8 cellular contexts compared by ENCODE assay signal in genomic region chr13:30744056-30744684, GRCh38. TPM values are rescaled to one million over a fixed set of nuclear protein-coding genes. Genes with fewer than 3 reads are reported as not detected.
DNase-seq lines count a peak whose midpoint lies in the region; ATAC-seq lines count a peak whose summit lies in the region.

No MANE protein-coding gene starts in this region.

- H3K4me3 ChIP-seq in SJSA1 (no peak overlapping the region), mesodermal cell (ENCODE audit: extremely low read depth, insufficient read depth, low read length, poor library complexity, severe bottlenecking) (no peak overlapping the region)

- no peaks in the 10 kb centered on the region for H3K27me3 Mint-ChIP-seq in stimulated activated memory B cell treated with anti-CD40 and anti-IgM and Interleukin-4, amounts not matched to agents 10 μg/mL and 1 μg/mL and 100 μg/mL, for 72 hours

- ATAC-seq in GM19035 (IDR thresholded peaks at IDR 0.05; ENCODE audit: unreplicated experiment) (peak; percentile 97), HG03095 (IDR thresholded peaks at IDR 0.05; ENCODE audit: unreplicated experiment) (peak; percentile 96)
- ATAC-seq in activated naive CD4-positive, alpha-beta T cell treated with anti-CD3 and anti-CD28 coated beads, Interleukin-2, amount 50 U/mL, for 72 hours = peak; percentile 84 to 89
- ATAC-seq in stimulated activated memory B cell treated with anti-CD40 and anti-IgM and Interleukin-4, amounts not matched to agents 10 μg/mL and 1 μg/mL and 100 μg/mL, for 72 hours = peak; percentile 98

- H3K9me3 ChIP-seq in SJSA1 (replicated peaks) (no peaks in the 10 kb centered on the region), mesodermal cell (ENCODE audit: control insufficient read depth, low read length) (no peaks in the 10 kb centered on the region)

- no peaks in the 10 kb centered on the region for H3K27me3 ChIP-seq in SJSA1 (replicated peaks)

- H3K36me3 ChIP-seq in SJSA1 = no peaks in the 10 kb centered on the region
- no peaks in the 10 kb centered on the region for H3K36me3 ChIP-seq in mesodermal cell (ENCODE audit: control insufficient read depth, insufficient read depth, low read length)

- H3K27ac Mint-ChIP-seq in activated naive CD4-positive, alpha-beta T cell treated with anti-CD3 and anti-CD28 coated beads, Interleukin-2, amount 50 U/mL, for 72 hours = peak overlapping the region in 1 of 2 donors; percentile 52
- peak overlapping the region; percentile 74 for H3K27ac Mint-ChIP-seq in stimulated activated memory B cell treated with anti-CD40 and anti-IgM and Interleukin-4, amounts not matched to agents 10 μg/mL and 1 μg/mL and 100 μg/mL, for 72 hours

- peak overlapping the region; percentile 24 for H3K4me3 Mint-ChIP-seq in stimulated activated memory B cell treated with anti-CD40 and anti-IgM and Interleukin-4, amounts not matched to agents 10 μg/mL and 1 μg/mL and 100 μg/mL, for 72 hours

- H3K36me3 Mint-ChIP-seq in activated naive CD4-positive, alpha-beta T cell treated with anti-CD3 and anti-CD28 coated beads, Interleukin-2, amount 50 U/mL, for 72 hours = peaks cover 22 to 31% of the 10 kb centered on the region in 2 donors
- H3K36me3 Mint-ChIP-seq in stimulated activated memory B cell treated with anti-CD40 and anti-IgM and Interleukin-4, amounts not matched to agents 10 μg/mL and 1 μg/mL and 100 μg/mL, for 72 hours = peaks cover 18% of the 10 kb centered on the region

- H3K4me1 ChIP-seq in SJSA1 (replicated peaks) (peaks cover 47% of the 10 kb centered on the region), mesodermal cell (ENCODE audit: control insufficient read depth, insufficient read depth, low read length, poor library complexity, severe bottlenecking) (peaks cover 48% of the 10 kb centered on the region)

- 79 to 95% methylated on average over 3 to 4 of the region's 7 CpGs for WGBS in mesodermal cell (ENCODE audit: insufficient coverage in 2 of 2), 2 experiments

- peaks cover 58% of the 10 kb centered on the region for H3K4me1 Mint-ChIP-seq in stimulated activated memory B cell treated with anti-CD40 and anti-IgM and Interleukin-4, amounts not matched to agents 10 μg/mL and 1 μg/mL and 100 μg/mL, for 72 hours

- no peaks in the 10 kb centered on the region for H3K9me3 Mint-ChIP-seq in activated naive CD4-positive, alpha-beta T cell treated with anti-CD3 and anti-CD28 coated beads, Interleukin-2, amount 50 U/mL, for 72 hours
- no peaks in the 10 kb centered on the region for H3K9me3 Mint-ChIP-seq in stimulated activated memory B cell treated with anti-CD40 and anti-IgM and Interleukin-4, amounts not matched to agents 10 μg/mL and 1 μg/mL and 100 μg/mL, for 72 hours

- DNase-seq in SJSA1 (ENCODE audit: low read depth in 1 of 2, low spot score in 2 of 2) (peak; percentile 20 to 53), kidney glomerular epithelial cell (lab: John Stamatoyannopoulos, UW) (no peak), NCI-H774 (lab: John Stamatoyannopoulos, UW) (no peak)
- peak; percentile 78 to 89 for DNase-seq in activated naive CD4-positive, alpha-beta T cell treated with anti-CD3 and anti-CD28 coated beads, Interleukin-2, amount 50 U/mL, for 72 hours (ENCODE audit: low spot score in 2 of 2)

- H3K27ac ChIP-seq in SJSA1 (peak overlapping the region; percentile 72), mesodermal cell (ENCODE audit: low read depth, low read length, severe bottlenecking) (peak overlapping the region; percentile 94)

RNA-seq across cellular contexts. Expression of gene ALOX5AP, which starts 8.8 kb away (rescaled TPM):
- 1.1 and 1.6 TPM in 2 replicates for total RNA-seq in SJSA1 (2014; rRNA removed; shearing (Covaris generic))
- 10 to 100 TPM; 11.5 to 36.2 TPM for total RNA-seq in activated naive CD4-positive, alpha-beta T cell treated with anti-CD3 and anti-CD28 coated beads, Interleukin-2, amount 50 U/mL, for 72 hours
- 0.33 TPM for polyA plus RNA-seq in mesodermal cell (2013, experiment 1 of 2)
- 0.61 TPM for polyA plus RNA-seq in mesodermal cell (2013, experiment 2 of 2)

Comparison
In these comparisons a context has a peak if more than half of its experiments do, and no peak if none do; other contexts are left out.
1. DNase-seq: peak in SJSA1 (2 of 2) and activated naive CD4-positive, alpha-beta T cell treated with anti-CD3 and anti-CD28 coated beads, Interleukin-2, amount 50 U/mL, for 72 hours (2 of 2); none in kidney glomerular epithelial cell (single experiment) and NCI-H774 (single experiment).
2. Peak in every context shown above with its lines, with median percentiles within 50 percentile points of each other: ATAC-seq.